Comparison of ENCODE assay signal across 9 cellular contexts in the genomic region with DNA sequence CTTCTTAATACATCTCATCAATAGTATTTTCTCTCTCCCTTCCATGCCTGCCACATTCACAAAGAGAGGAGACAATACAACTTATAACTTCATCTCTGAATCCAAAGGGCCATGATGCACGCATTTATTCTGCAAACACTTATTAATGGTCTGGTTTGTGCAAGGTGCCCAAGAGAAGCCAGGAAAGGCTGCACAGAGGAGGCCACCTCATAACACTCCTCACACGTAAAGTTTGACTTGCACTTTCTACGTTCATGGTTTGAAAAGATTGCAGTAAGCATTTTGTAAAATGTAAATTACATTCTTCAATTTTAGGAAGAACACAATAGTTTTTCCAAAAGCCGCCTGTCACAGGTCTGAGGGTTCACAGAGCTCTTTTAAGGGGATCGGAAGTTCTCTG. TPM values are rescaled to one million over a fixed set of nuclear protein-coding genes. Genes with fewer than 3 reads are reported as not detected.
DNase-seq lines count a peak whose midpoint lies in the region; ATAC-seq and TF ChIP-seq lines count a peak whose summit lies in the region.
"Had no signal": no experiment of that assay in that cellular context is flagged by ENCODE, and none has a peak within 500 bp of the region (broad histone marks: within the 10 kb centered on the region; RNA-seq: fewer than 3 reads in every experiment).

No MANE protein-coding gene starts in this region.

- H3K27me3 Mint-ChIP-seq in activated T-cell treated with anti-CD3 and anti-CD28 coated beads, Interleukin-2, amount 50 U/mL, for 4 hours (ENCODE audit: low read depth): peaks cover 2% of the 10 kb centered on the region
- H3K27me3 Mint-ChIP-seq in activated B cell treated with CpG ODN at 0.5 μM for 24 hours: peaks cover 1% of the 10 kb centered on the region
- H3K27me3 Mint-ChIP-seq in stimulated activated naive B cell treated with anti-CD40 and anti-IgM and Interleukin-4, amounts not matched to agents 10 μg/mL and 1 μg/mL and 100 μg/mL, for 72 hours: peaks cover 5 to 14% of the 10 kb centered on the region in 2 donors

- POLR2A ChIA-PET in activated B cell treated with CpG ODN at 0.5 μM for 24 hours (lab: Charles Lee): no interaction called here

- H3K9me3 Mint-ChIP-seq in activated T-cell treated with anti-CD3 and anti-CD28 coated beads, Interleukin-2, amount 50 U/mL, for 4 hours: no peaks in the 10 kb centered on the region
- H3K9me3 Mint-ChIP-seq in activated B cell treated with CpG ODN at 0.5 μM for 24 hours: no peaks in the 10 kb centered on the region
- no peaks in the 10 kb centered on the region for H3K9me3 Mint-ChIP-seq in stimulated activated naive B cell treated with anti-CD40 and anti-IgM and Interleukin-4, amounts not matched to agents 10 μg/mL and 1 μg/mL and 100 μg/mL, for 72 hours

- DNase-seq in activated T-cell treated with anti-CD3 and anti-CD28 coated beads, Interleukin-2, amount 50 U/mL, for 4 hours: no peak
- no peak for DNase-seq in activated T-cell treated with anti-CD3 and anti-CD28 coated beads, Interleukin-2, amount 50 U/mL, for 48 hours
- no peak for DNase-seq in activated B cell treated with CpG ODN at 0.5 μM for 24 hours
- peak; percentile 2 for DNase-seq in glomerular visceral epithelial cell (ENCODE audit: extremely low spot score)
- no peak for DNase-seq in stimulated activated naive B cell treated with anti-CD40 and anti-IgM and Interleukin-4, amounts not matched to agents 10 μg/mL and 1 μg/mL and 100 μg/mL, for 72 hours
- no peak for DNase-seq in NCI-H2029 (lab: John Stamatoyannopoulos, UW)
- no peak for DNase-seq in DMS79 treated with DMSO at 0.1 percent for 48 hours (lab: John Stamatoyannopoulos, UW)
- no peak for DNase-seq in activated CD4-positive, CD25-positive, alpha-beta regulatory T cell (lab: John Stamatoyannopoulos, UW)
- DNase-seq: AML-193 had no signal

- no peak for ATAC-seq in activated T-cell treated with anti-CD3 and anti-CD28 coated beads, Interleukin-2, amount 50 U/mL, for 4 hours
- no peak for ATAC-seq in activated B cell treated with CpG ODN at 0.5 μM for 24 hours (ENCODE audit: low read depth)
- no peak for ATAC-seq in stimulated activated naive B cell treated with anti-CD40 and anti-IgM and Interleukin-4, amounts not matched to agents 10 μg/mL and 1 μg/mL and 100 μg/mL, for 72 hours (replicated peaks)

- CTCF ChIA-PET in activated B cell treated with CpG ODN at 0.5 μM for 24 hours (lab: Charles Lee): no interaction called here

- intact Hi-C loops in activated B cell treated with CpG ODN at 0.5 μM for 24 hours (cut with micrococcal nuclease): loop anchor here (2.0 to 10.0 kb wide), 5 partner anchors 17 to 1037 kb away; a partner anchor contains a TSS

- H3K4me1 Mint-ChIP-seq in activated T-cell treated with anti-CD3 and anti-CD28 coated beads, Interleukin-2, amount 50 U/mL, for 4 hours (ENCODE audit: low read depth): peaks cover 30% of the 10 kb centered on the region
- H3K4me1 Mint-ChIP-seq in activated B cell treated with CpG ODN at 0.5 μM for 24 hours: peaks cover 30% of the 10 kb centered on the region
- H3K4me1 Mint-ChIP-seq in stimulated activated naive B cell treated with anti-CD40 and anti-IgM and Interleukin-4, amounts not matched to agents 10 μg/mL and 1 μg/mL and 100 μg/mL, for 72 hours: peaks cover 12 to 22% of the 10 kb centered on the region in 2 donors

- no peaks in the 10 kb centered on the region for H3K36me3 Mint-ChIP-seq in activated T-cell treated with anti-CD3 and anti-CD28 coated beads, Interleukin-2, amount 50 U/mL, for 4 hours (ENCODE audit: insufficient read depth)
- peaks cover 3% of the 10 kb centered on the region for H3K36me3 Mint-ChIP-seq in activated B cell treated with CpG ODN at 0.5 μM for 24 hours (ENCODE audit: low read depth)
- H3K36me3 Mint-ChIP-seq in stimulated activated naive B cell treated with anti-CD40 and anti-IgM and Interleukin-4, amounts not matched to agents 10 μg/mL and 1 μg/mL and 100 μg/mL, for 72 hours: peaks cover 0 to 1% of the 10 kb centered on the region in 2 donors

- H3K4me3 Mint-ChIP-seq in activated T-cell treated with anti-CD3 and anti-CD28 coated beads, Interleukin-2, amount 50 U/mL, for 4 hours: peak overlapping the region; percentile 84
- peak overlapping the region; percentile 82 for H3K4me3 Mint-ChIP-seq in activated B cell treated with CpG ODN at 0.5 μM for 24 hours
- H3K4me3 Mint-ChIP-seq in stimulated activated naive B cell treated with anti-CD40 and anti-IgM and Interleukin-4, amounts not matched to agents 10 μg/mL and 1 μg/mL and 100 μg/mL, for 72 hours: peak overlapping the region; percentile 77 to 88

- TF ChIP-seq CTCF in activated B cell treated with CpG ODN at 0.5 μM for 24 hours (IDR thresholded peaks at IDR 0.05): no peak

- peak overlapping the region; percentile 80 for H3K27ac Mint-ChIP-seq in activated B cell treated with CpG ODN at 0.5 μM for 24 hours
- H3K27ac Mint-ChIP-seq in stimulated activated naive B cell treated with anti-CD40 and anti-IgM and Interleukin-4, amounts not matched to agents 10 μg/mL and 1 μg/mL and 100 μg/mL, for 72 hours: peak overlapping the region; percentile 37

RNA-seq across cellular contexts. Expression of a gene that starts 1.2 kb away (rescaled TPM):
- total RNA-seq in activated T-cell treated with anti-CD3 and anti-CD28 coated beads, Interleukin-2, amount 50 U/mL, for 4 hours: 10 to 100 TPM; 38.3 to 47.4 (median 46.4) TPM
- total RNA-seq in activated B cell treated with CpG ODN at 0.5 μM for 24 hours: 29.8 and 34.8 TPM in 2 replicates
